12 cellular contexts compared by ENCODE assay signal in the genomic region with DNA sequence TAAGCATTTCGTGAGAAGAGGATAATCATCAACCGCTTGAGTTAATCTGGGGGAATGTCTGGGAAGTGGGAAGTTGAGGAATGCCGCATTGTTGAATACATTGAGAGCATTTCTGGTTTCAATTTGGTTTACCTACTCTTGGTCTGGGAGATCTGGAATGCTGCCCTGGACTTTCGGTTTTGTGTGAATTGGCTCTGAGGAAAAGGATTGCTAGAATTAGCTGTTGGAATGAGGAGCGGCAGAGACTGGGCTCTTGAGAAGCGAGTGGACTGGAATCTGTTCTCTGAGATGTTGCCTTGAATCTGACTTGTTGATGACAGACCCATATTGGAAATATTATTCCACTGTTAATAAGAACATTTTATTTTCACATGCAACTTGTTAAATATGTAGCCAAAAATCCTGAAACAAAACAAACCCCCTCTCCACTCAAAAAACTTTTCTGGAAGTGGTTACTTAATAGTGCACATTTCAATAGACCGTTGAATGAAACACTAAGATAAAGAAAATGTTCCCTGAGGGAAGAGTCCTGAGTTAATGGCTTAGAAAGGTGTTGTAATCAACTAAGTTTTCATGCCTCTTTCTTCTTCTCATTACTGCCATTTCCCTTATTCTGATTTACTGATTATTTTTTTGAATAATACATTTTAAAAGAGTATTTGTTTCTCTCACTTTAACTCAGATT. TPM values are rescaled to one million over a fixed set of nuclear protein-coding genes. Genes with fewer than 3 reads are reported as not detected.
DNase-seq lines count a peak whose midpoint lies in the region; ATAC-seq, FAIRE-seq and TF ChIP-seq lines count a peak whose summit lies in the region.
"Had no signal": no experiment of that assay in that cellular context is flagged by ENCODE, and none has a peak within 500 bp of the region (broad histone marks: within the 10 kb centered on the region; RNA-seq: fewer than 3 reads in every experiment).

No MANE protein-coding gene starts in this region.

- peak overlapping the region; percentile 27 for H3K4me3 Mint-ChIP-seq in Caco-2 (ENCODE audit: unreplicated experiment)
- H3K4me3 Mint-ChIP-seq in astrocyte (ENCODE audit: unreplicated experiment), result no peak overlapping the region
- H3K4me3 Mint-ChIP-seq in activated CD8-positive, alpha-beta T cell treated with anti-CD3 and anti-CD28 coated beads for 36 hours, result no peak overlapping the region

- CTCF ChIA-PET in Caco-2 (lab: Charles Lee), result interaction anchor here (0.6 kb wide), 1 partner anchor 123 kb away, joined by 3 read pairs; no protein-coding TSS in a partner anchor
- CTCF ChIA-PET in activated CD8-positive, alpha-beta T cell treated with anti-CD3 and anti-CD28 coated beads for 36 hours (lab: Charles Lee), result no interaction called here

- peak overlapping the region; percentile 83 for H3K4me2 ChIP-seq in astrocyte (ENCODE audit: low read length)

- TF ChIP-seq CTCF in Caco-2 (IDR thresholded peaks at IDR 0.05; ENCODE audit: insufficient read depth in 1 of 2, low read depth in 1 of 2, low read length in 1 of 2, severe bottlenecking in 1 of 2, unreplicated experiment in 1 of 2) (no peak), astrocyte (IDR thresholded peaks at IDR 0.05; ENCODE audit: insufficient read depth, low read depth, low read length) (no peak)
- TF ChIP-seq CTCF in activated CD8-positive, alpha-beta T cell treated with anti-CD3 and anti-CD28 coated beads for 36 hours (IDR thresholded peaks at IDR 0.05), result no peak

- H3K4me1 Mint-ChIP-seq in Caco-2 (ENCODE audit: low read depth, unreplicated experiment) (peaks cover 37% of the 10 kb centered on the region), astrocyte (ENCODE audit: low read depth, unreplicated experiment) (peaks cover 21% of the 10 kb centered on the region)
- H3K4me1 Mint-ChIP-seq in activated CD8-positive, alpha-beta T cell treated with anti-CD3 and anti-CD28 coated beads for 36 hours (ENCODE audit: low read depth), result no peaks in the 10 kb centered on the region

- ATAC-seq in left ventricle myocardium superior (peak; percentile 64), HG03045 (IDR thresholded peaks at IDR 0.05; ENCODE audit: unreplicated experiment) (no peak), GM19328 (IDR thresholded peaks at IDR 0.05; ENCODE audit: unreplicated experiment) (no peak)
- no peak for ATAC-seq in activated CD8-positive, alpha-beta T cell treated with anti-CD3 and anti-CD28 coated beads for 36 hours

- FAIRE-seq in astrocyte (lab: Jason Lieb, UNC), result peak; percentile 99

- H3K9ac ChIP-seq in astrocyte (ENCODE audit: low read length), result peak overlapping the region; percentile 70
- H3K9ac ChIP-seq in rectal smooth muscle tissue (ENCODE audit: low read length), result no peak overlapping the region

- no peaks in the 10 kb centered on the region for H3K9me3 ChIP-seq in Caco-2
- H3K9me3 ChIP-seq in astrocyte (ENCODE audit: insufficient read depth, low read depth, low read length), result no peaks in the 10 kb centered on the region
- H3K9me3 ChIP-seq: spleen, suprapubic skin had no signal

- H3K4me1 ChIP-seq in Caco-2 (peaks cover 33% of the 10 kb centered on the region), astrocyte (ENCODE audit: insufficient read depth, low read length) (peaks cover 33% of the 10 kb centered on the region), rectal smooth muscle tissue (ENCODE audit: control insufficient read depth, insufficient read depth, low read length) (peaks cover 5% of the 10 kb centered on the region)

- H3K79me2 ChIP-seq in astrocyte (ENCODE audit: insufficient read depth, low read length), result peaks cover 69% of the 10 kb centered on the region

- H3K9me3 Mint-ChIP-seq in Caco-2 (ENCODE audit: unreplicated experiment), result no peaks in the 10 kb centered on the region
- no peaks in the 10 kb centered on the region for H3K9me3 Mint-ChIP-seq in astrocyte (ENCODE audit: unreplicated experiment)
- H3K9me3 Mint-ChIP-seq in activated CD8-positive, alpha-beta T cell treated with anti-CD3 and anti-CD28 coated beads for 36 hours, result no peaks in the 10 kb centered on the region

- no TSS peak for BruUV-seq in Caco-2 (replicated peaks; lab: Mats Ljungman, UMichigan)

- H3K36me3 Mint-ChIP-seq in Caco-2 (ENCODE audit: insufficient read depth, unreplicated experiment) (peaks cover 13% of the 10 kb centered on the region), astrocyte (ENCODE audit: low read depth, unreplicated experiment) (peaks cover 1% of the 10 kb centered on the region)
- H3K36me3 Mint-ChIP-seq in activated CD8-positive, alpha-beta T cell treated with anti-CD3 and anti-CD28 coated beads for 36 hours (ENCODE audit: low read depth), result no peaks in the 10 kb centered on the region

- H3K36me3 ChIP-seq in Caco-2 (ENCODE audit: control insufficient read depth, insufficient read depth, low read length) (no peaks in the 10 kb centered on the region), astrocyte (ENCODE audit: insufficient read depth, low read length) (no peaks in the 10 kb centered on the region), rectal smooth muscle tissue (ENCODE audit: control insufficient read depth, insufficient read depth, low read length) (no peaks in the 10 kb centered on the region)
- H3K36me3 ChIP-seq: spleen, suprapubic skin had no signal

- H2AFZ ChIP-seq in astrocyte (ENCODE audit: low read depth, low read length), result no peak overlapping the region

- no peak for DNase-seq in Caco-2
- DNase-seq in astrocyte (ENCODE audit: low read depth), result peak; percentile 97
- peak; percentile 33 for DNase-seq in left ventricle myocardium superior
- DNase-seq in activated CD8-positive, alpha-beta T cell treated with anti-CD3 and anti-CD28 coated beads for 36 hours, result no peak
- no peak for DNase-seq in NCI-H1092 treated with DMSO at 0.1 percent for 48 hours (lab: John Stamatoyannopoulos, UW)
- DNase-seq: activated T-cell treated with anti-CD3 and anti-CD28 coated beads, Interleukin-2, amount 50 U/mL, for 48 hours; DMS79; spleen had no signal

- intact Hi-C loops in Caco-2 (cut with micrococcal nuclease; ENCODE audit: unreplicated experiment), result no loop called here
- intact Hi-C loops in left ventricle myocardium superior (cut with micrococcal nuclease), result no loop called here
- intact Hi-C loops in activated CD8-positive, alpha-beta T cell treated with anti-CD3 and anti-CD28 coated beads for 36 hours (cut with micrococcal nuclease), result no loop called here

- H3K4me3 ChIP-seq in Caco-2 (ENCODE audit: low read depth, low read length) (no peak overlapping the region), astrocyte (ENCODE audit: insufficient read depth, low read depth, low read length) (peak overlapping the region; percentile 45), rectal smooth muscle tissue (ENCODE audit: low read length) (peak overlapping the region; percentile 9)
- H3K4me3 ChIP-seq: suprapubic skin had no signal

- POLR2A ChIA-PET in Caco-2 (lab: Charles Lee), result no interaction called here
- POLR2A ChIA-PET in activated CD8-positive, alpha-beta T cell treated with anti-CD3 and anti-CD28 coated beads for 36 hours (lab: Charles Lee), result no interaction called here

- no peaks in the 10 kb centered on the region for H3K27me3 ChIP-seq in Caco-2 (replicated peaks; ENCODE audit: control insufficient read depth, insufficient read depth, low read length)
- H3K27me3 ChIP-seq in astrocyte (ENCODE audit: insufficient read depth, low read length), result no peaks in the 10 kb centered on the region
- no peaks in the 10 kb centered on the region for H3K27me3 ChIP-seq in rectal smooth muscle tissue (ENCODE audit: control insufficient read depth, insufficient read depth, low read length)
- H3K27me3 ChIP-seq: spleen, suprapubic skin had no signal

- peak overlapping the region; percentile 30 for H3K27ac Mint-ChIP-seq in Caco-2 (ENCODE audit: unreplicated experiment)
- H3K27ac Mint-ChIP-seq in astrocyte (ENCODE audit: unreplicated experiment), result peak overlapping the region; percentile 15
- no peak overlapping the region for H3K27ac Mint-ChIP-seq in activated CD8-positive, alpha-beta T cell treated with anti-CD3 and anti-CD28 coated beads for 36 hours

- no peaks in the 10 kb centered on the region for H4K20me1 ChIP-seq in astrocyte (ENCODE audit: insufficient read depth, low read length)

- H3K27ac ChIP-seq in astrocyte (ENCODE audit: low read depth, low read length) (peak overlapping the region; percentile 81), rectal smooth muscle tissue (ENCODE audit: low read depth, low read length) (peak overlapping the region; percentile 21)
- H3K27ac ChIP-seq: suprapubic skin had no signal

- H3K27me3 Mint-ChIP-seq in Caco-2 (ENCODE audit: insufficient read depth, unreplicated experiment) (no peaks in the 10 kb centered on the region), astrocyte (ENCODE audit: low read depth, unreplicated experiment) (no peaks in the 10 kb centered on the region)
- no peaks in the 10 kb centered on the region for H3K27me3 Mint-ChIP-seq in activated CD8-positive, alpha-beta T cell treated with anti-CD3 and anti-CD28 coated beads for 36 hours

RNA-seq across cellular contexts. Expression of a gene that starts 50.8 kb away (rescaled TPM):
- total RNA-seq in Caco-2 (2022) (100.0 and 112 TPM in 2 replicates), astrocyte (53.1 and 59.6 TPM in 2 replicates), left ventricle myocardium superior (100 TPM)
- 1 to 10 TPM; 2.1 to 3.0 TPM for total RNA-seq in activated CD8-positive, alpha-beta T cell treated with anti-CD3 and anti-CD28 coated beads for 36 hours

Comparison
In these comparisons a context has a peak if more than half of its experiments do, and no peak if none do; other contexts are left out.
1. DNase-seq: peak in astrocyte (single experiment) and left ventricle myocardium superior (single experiment); none in Caco-2 (0 of 2), activated CD8-positive, alpha-beta T cell treated with anti-CD3 and anti-CD28 coated beads for 36 hours (single experiment) and NCI-H1092 treated with DMSO at 0.1 percent for 48 hours (single experiment).
2. RNA of a gene that starts 50.8 kb away (total RNA-seq): 100 TPM in left ventricle myocardium superior (single experiment), 100.0 to 112 TPM in Caco-2 and 53.1 to 59.6 TPM in astrocyte; 2.1 to 3.0 TPM in activated CD8-positive, alpha-beta T cell treated with anti-CD3 and anti-CD28 coated beads for 36 hours; every median in the first group is over 10 times any median in the second.